In the genomic region with DNA sequence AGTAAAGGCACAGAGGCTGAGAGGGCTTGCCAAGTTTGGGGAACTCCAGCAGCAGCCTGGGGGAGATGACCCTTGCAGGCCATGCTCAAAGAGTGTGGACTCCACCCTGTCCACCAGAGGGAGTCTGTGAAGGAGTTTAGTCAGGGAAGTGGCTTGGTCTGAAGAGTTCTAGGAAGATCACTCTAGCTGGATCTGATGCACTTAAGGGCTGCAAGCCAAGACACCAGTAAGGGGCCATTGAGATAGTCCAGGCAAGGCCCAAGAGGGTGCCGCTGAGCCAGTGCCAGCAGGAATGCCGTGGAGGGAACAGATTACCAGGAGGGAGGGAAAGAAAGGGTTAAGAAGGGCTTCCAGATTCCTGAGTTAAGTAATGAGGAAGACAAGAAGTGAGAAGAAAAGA, we compare ENCODE assay signal across 8 cellular contexts.
DNase-seq lines count a peak whose midpoint lies in the region; ATAC-seq and TF ChIP-seq lines count a peak whose summit lies in the region.

No MANE protein-coding gene starts in this region.

- no peak overlapping the region for H3K4me3 ChIP-seq in heart right ventricle
- H3K4me3 ChIP-seq in sigmoid colon, result no peak overlapping the region

- H3K27me3 ChIP-seq in heart right ventricle, result no peaks in the 10 kb centered on the region
- no peaks in the 10 kb centered on the region for H3K27me3 ChIP-seq in sigmoid colon

- TF ChIP-seq CTCF in heart right ventricle (IDR thresholded peaks at IDR 0.05) (peak in 8 of 9 donors; percentile 67 to 89 (median 78)), sigmoid colon (IDR thresholded peaks at IDR 0.05) (peak in 3 of 4 experiments; percentile 49 to 67 (median 53))

- H3K27ac ChIP-seq in heart right ventricle (peak overlapping the region in 5 of 10 donors; percentile 4 to 35 (median 13)), sigmoid colon (peak overlapping the region in 2 of 4 donors; percentile 35 to 36)

- WGBS in heart right ventricle, 2 donors, result 16 to 27% methylated on average over 2 of the region's 2 CpGs
- WGBS in sigmoid colon, 2 donors, result 47 to 63% methylated on average over 2 of the region's 2 CpGs

- H3K36me3 ChIP-seq in heart right ventricle (peaks cover 0 to 82% (median 25%) of the 10 kb centered on the region in 9 donors), sigmoid colon (peaks cover 0 to 30% (median 3%) of the 10 kb centered on the region in 4 donors)

- ATAC-seq in GM18861 (IDR thresholded peaks at IDR 0.05; ENCODE audit: unreplicated experiment) (peak; percentile 86), HG03025 (IDR thresholded peaks at IDR 0.05; ENCODE audit: low FRiP score, unreplicated experiment) (peak; percentile 74), heart right ventricle (peak; percentile 77 to 92 (median 87))

- H3K9me3 ChIP-seq in heart right ventricle (no peaks in the 10 kb centered on the region), sigmoid colon (no peaks in the 10 kb centered on the region)

- no peak for TF ChIP-seq EP300 in sigmoid colon (IDR thresholded peaks at IDR 0.05)

- no peak for TF ChIP-seq POLR2A in sigmoid colon (IDR thresholded peaks at IDR 0.05)

- DNase-seq in COLO829 (ENCODE audit: low spot score) (peak; percentile 77), NOMO-1 treated with DMSO at 0.1 percent for 48 hours (lab: John Stamatoyannopoulos, UW; ENCODE audit: unreplicated experiment) (peak; percentile 63), heart right ventricle (peak; percentile 24 to 72), sigmoid colon (peak; percentile 70), NCI-H128 (lab: John Stamatoyannopoulos, UW; ENCODE audit: unreplicated experiment) (no peak)
- peak; percentile 8 for DNase-seq in activated T-helper 9 cell treated with anti-CD3 and anti-CD28 coated beads, Interleukin-2, amount 50 U/mL, for 16 hours (ENCODE audit: low read depth)

- H3K4me1 ChIP-seq in heart right ventricle, result peaks cover 4 to 21% (median 16%) of the 10 kb centered on the region in 9 donors
- H3K4me1 ChIP-seq in sigmoid colon, result peaks cover 0 to 44% (median 14%) of the 10 kb centered on the region in 4 donors

- intact Hi-C loops in heart right ventricle (cut with DNase I) (loop anchor here (1.0 to 10.0 kb wide), 8 partner anchors 41 to 1911 kb away; no protein-coding TSS in a partner anchor), sigmoid colon (cut with DNase I) (loop anchor here (2.0 to 5.0 kb wide), 2 partner anchors 64 to 214 kb away; partner anchors contain the start of gene FRY)
